ENCODE assay signal across 1 cellular context in the genomic region with DNA sequence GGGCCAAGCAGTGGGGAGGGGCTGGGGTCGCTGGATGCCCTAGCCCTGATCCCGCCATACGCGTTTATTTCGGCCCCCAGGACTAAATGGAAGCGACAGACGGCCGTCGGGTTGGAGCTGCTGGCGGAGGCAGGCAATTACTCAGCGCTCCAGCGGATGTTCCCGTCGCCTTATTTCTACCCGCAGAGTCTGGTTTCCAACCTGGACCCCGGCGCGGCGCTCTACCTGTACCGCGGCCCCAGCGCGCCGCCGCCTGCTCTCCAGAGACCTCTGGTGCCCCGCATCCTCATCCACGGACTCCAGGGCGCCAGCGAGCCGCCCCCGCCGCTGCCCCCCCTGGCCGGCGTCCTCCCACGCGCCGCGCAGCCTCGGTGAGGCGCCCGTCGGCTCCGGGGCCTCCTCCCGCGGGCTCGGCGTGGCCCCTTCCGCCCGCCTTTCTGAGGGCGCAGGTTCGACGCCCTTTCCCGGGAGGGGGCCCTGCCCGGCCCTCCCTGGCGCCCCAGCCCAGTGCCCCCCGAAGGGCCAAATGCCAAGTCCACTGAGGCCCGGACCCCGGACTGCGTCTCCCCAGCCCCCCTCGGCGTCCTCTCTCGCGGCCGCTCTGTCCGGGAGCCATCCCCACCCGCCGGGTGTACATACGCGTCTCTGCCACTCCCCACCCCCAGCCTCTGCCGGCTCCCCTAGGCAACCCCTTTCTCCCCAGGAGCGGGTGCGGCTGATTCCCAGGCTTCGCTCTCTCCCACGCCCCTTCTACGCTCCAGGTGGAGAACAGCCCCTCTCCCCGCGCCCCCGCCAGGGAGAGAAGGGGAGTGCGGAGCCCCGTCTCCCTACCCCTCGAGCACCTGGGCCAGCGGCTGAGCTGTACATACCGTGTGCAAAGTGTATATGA.
A peak's percentile ranks its signal among the peaks of the same experiment; 100 is the strongest.
TF ChIP-seq lines count a peak whose summit lies in the region.

No MANE protein-coding gene starts in this region.

TF ChIP-seq in H1, 55 proteins besides CTCF, POLR2A, EP300 and RAD21:
- TF ChIP-seq EZH2 (IDR thresholded peaks at IDR 0.05; ENCODE audit: low read depth, low read length, severe bottlenecking) (peak; percentile 75), ZNF274 (IDR thresholded peaks at IDR 0.05; ENCODE audit: borderline replicate concordance, extremely low read depth, low read length) (no peak), RBBP5 (IDR thresholded peaks at IDR 0.05; ENCODE audit: borderline replicate concordance, low read depth, low read length) (0 out of 2 replicates have a peak, but pooled peaks have one; percentile 29), CBX8 (IDR thresholded peaks at IDR 0.05; ENCODE audit: borderline replicate concordance, low read depth, low read length) (no peak), GABPA (IDR thresholded peaks at IDR 0.05; ENCODE audit: borderline replicate concordance, insufficient read depth, low read length) (no peak), SP2 (IDR thresholded peaks at IDR 0.05; ENCODE audit: low read length) (no peak), JUN (IDR thresholded peaks at IDR 0.05; ENCODE audit: low read depth, low read length) (no peak), SUZ12 (IDR thresholded peaks at IDR 0.05; ENCODE audit: low read length) (peak; percentile 59; the same call in 1 of the 2 replicates), CBX5 (IDR thresholded peaks at IDR 0.05; ENCODE audit: low read depth, low read length) (no peak), BRCA1 (IDR thresholded peaks at IDR 0.05; ENCODE audit: low read depth, low read length) (no peak), MAFK (IDR thresholded peaks at IDR 0.05; ENCODE audit: low read depth, low read length) (no peak)
- TF ChIP-seq, protein P1, sequence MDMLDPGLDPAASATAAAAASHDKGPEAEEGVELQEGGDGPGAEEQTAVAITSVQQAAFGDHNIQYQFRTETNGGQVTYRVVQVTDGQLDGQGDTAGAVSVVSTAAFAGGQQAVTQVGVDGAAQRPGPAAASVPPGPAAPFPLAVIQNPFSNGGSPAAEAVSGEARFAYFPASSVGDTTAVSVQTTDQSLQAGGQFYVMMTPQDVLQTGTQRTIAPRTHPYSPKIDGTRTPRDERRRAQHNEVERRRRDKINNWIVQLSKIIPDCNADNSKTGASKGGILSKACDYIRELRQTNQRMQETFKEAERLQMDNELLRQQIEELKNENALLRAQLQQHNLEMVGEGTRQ (IDR thresholded peaks at IDR 0.05; ENCODE audit: low read length), result no peak
